Comparison of ENCODE assay signal across 9 cellular contexts in the genomic region with DNA sequence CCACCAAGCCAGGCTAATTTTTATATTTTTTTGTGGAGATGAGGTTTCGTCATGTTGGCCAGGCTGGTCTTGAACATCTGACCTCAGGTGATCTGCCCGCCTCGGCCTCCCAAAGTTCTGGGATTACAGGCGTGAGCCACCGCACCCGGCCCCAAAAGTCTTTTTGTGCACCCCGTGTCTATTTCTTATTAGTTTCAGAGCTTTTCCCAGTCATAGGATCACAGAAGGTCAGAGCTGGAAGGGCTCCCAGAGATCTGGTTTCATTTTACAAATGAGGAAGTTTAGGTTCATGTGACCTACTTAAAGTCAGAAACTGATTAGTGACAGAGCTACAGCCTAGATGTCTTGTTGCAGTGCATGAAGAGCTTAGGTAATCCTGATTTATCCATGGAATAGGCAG. TPM values are rescaled to one million over a fixed set of nuclear protein-coding genes. Genes with fewer than 3 reads are reported as not detected.
DNase-seq lines count a peak whose midpoint lies in the region; ATAC-seq, FAIRE-seq and TF ChIP-seq lines count a peak whose summit lies in the region.
"Had no signal": no experiment of that assay in that cellular context is flagged by ENCODE, and none has a peak within 500 bp of the region (broad histone marks: within the 10 kb centered on the region; RNA-seq: fewer than 3 reads in every experiment).

No MANE protein-coding gene starts in this region.

- H3K79me2 ChIP-seq in astrocyte (ENCODE audit: insufficient read depth, low read length) = peaks cover 17% of the 10 kb centered on the region

- no peaks in the 10 kb centered on the region for H3K9me3 Mint-ChIP-seq in astrocyte (ENCODE audit: unreplicated experiment)
- H3K9me3 Mint-ChIP-seq in naive thymus-derived CD8-positive, alpha-beta T cell = no peaks in the 10 kb centered on the region
- no peaks in the 10 kb centered on the region for H3K9me3 Mint-ChIP-seq in Calu3 (ENCODE audit: low read depth, unreplicated experiment)
- H3K9me3 Mint-ChIP-seq in activated CD4-positive, alpha-beta T cell treated with anti-CD3 and anti-CD28 coated beads, Interleukin-2, amount 10 ng/mL, durations not matched to agents 24 days and 14 days = no peaks in the 10 kb centered on the region

- H3K4me3 ChIP-seq in astrocyte (ENCODE audit: insufficient read depth, low read depth, low read length) (no peak overlapping the region), kidney (ENCODE audit: low read length in 2 of 2) (no peak overlapping the region)

- ATAC-seq in naive thymus-derived CD8-positive, alpha-beta T cell = no peak

- no peak overlapping the region for H2AFZ ChIP-seq in astrocyte (ENCODE audit: low read depth, low read length)

- H3K4me3 Mint-ChIP-seq in astrocyte (ENCODE audit: unreplicated experiment) = peak overlapping the region; percentile 80
- peak overlapping the region in 7 of 10 donors; percentile 67 to 92 (median 81) for H3K4me3 Mint-ChIP-seq in naive thymus-derived CD8-positive, alpha-beta T cell
- H3K4me3 Mint-ChIP-seq in Calu3 (ENCODE audit: low read depth, unreplicated experiment) = no peak overlapping the region
- no peak overlapping the region for H3K4me3 Mint-ChIP-seq in activated CD4-positive, alpha-beta T cell treated with anti-CD3 and anti-CD28 coated beads, Interleukin-2, amount 10 ng/mL, durations not matched to agents 24 days and 14 days

- H3K27me3 Mint-ChIP-seq in astrocyte (ENCODE audit: low read depth, unreplicated experiment) (no peaks in the 10 kb centered on the region), Calu3 (ENCODE audit: unreplicated experiment) (no peaks in the 10 kb centered on the region)
- no peaks in the 10 kb centered on the region for H3K27me3 Mint-ChIP-seq in naive thymus-derived CD8-positive, alpha-beta T cell
- peaks cover 21% of the 10 kb centered on the region for H3K27me3 Mint-ChIP-seq in activated CD4-positive, alpha-beta T cell treated with anti-CD3 and anti-CD28 coated beads, Interleukin-2, amount 10 ng/mL, durations not matched to agents 24 days and 14 days

- H3K9me3 ChIP-seq in astrocyte (ENCODE audit: insufficient read depth, low read depth, low read length) (no peaks in the 10 kb centered on the region), kidney (ENCODE audit: control insufficient read depth in 1 of 2, low read length in 2 of 2) (no peaks in the 10 kb centered on the region)

- intact Hi-C loops in Calu3 (cut with micrococcal nuclease; ENCODE audit: unreplicated experiment) = no loop called here
- intact Hi-C loops in activated CD4-positive, alpha-beta T cell treated with anti-CD3 and anti-CD28 coated beads, Interleukin-2, amount 10 ng/mL, durations not matched to agents 24 days and 14 days (cut with micrococcal nuclease) = loop anchor here (10.0 kb wide), 1 partner anchor 872 kb away; a partner anchor contains a TSS
- intact Hi-C loops in kidney (cut with DNase I) = no loop called here

- H3K27me3 ChIP-seq in astrocyte (ENCODE audit: insufficient read depth, low read length) = no peaks in the 10 kb centered on the region

- H3K27ac ChIP-seq in astrocyte (ENCODE audit: low read depth, low read length) (no peak overlapping the region), kidney (ENCODE audit: low read depth in 2 of 2, low read length in 2 of 2) (peak overlapping the region in 1 of 2 donors; percentile 49)

- no peak overlapping the region for H3K27ac Mint-ChIP-seq in astrocyte (ENCODE audit: unreplicated experiment)
- peak overlapping the region in 8 of 10 donors; percentile 66 to 92 (median 88) for H3K27ac Mint-ChIP-seq in naive thymus-derived CD8-positive, alpha-beta T cell
- H3K27ac Mint-ChIP-seq in Calu3 (ENCODE audit: unreplicated experiment) = no peak overlapping the region
- H3K27ac Mint-ChIP-seq in activated CD4-positive, alpha-beta T cell treated with anti-CD3 and anti-CD28 coated beads, Interleukin-2, amount 10 ng/mL, durations not matched to agents 24 days and 14 days = no peak overlapping the region

- H3K9ac ChIP-seq in astrocyte (ENCODE audit: low read length) = no peak overlapping the region
- no peak overlapping the region for H3K9ac ChIP-seq in kidney (ENCODE audit: low read length in 2 of 2)

- CTCF ChIA-PET in Calu3 (lab: Charles Lee) = interaction anchor here (2.2 kb wide), 1 partner anchor 106 kb away, joined by 5 read pairs; no protein-coding TSS in a partner anchor

- FAIRE-seq in astrocyte (lab: Jason Lieb, UNC) = no peak
- FAIRE-seq in kidney (lab: Jason Lieb, UNC) = no peak

- H3K4me1 ChIP-seq in astrocyte (ENCODE audit: insufficient read depth, low read length) (peaks cover 13% of the 10 kb centered on the region), kidney (ENCODE audit: control insufficient read depth in 1 of 2, insufficient read depth in 1 of 2, low read depth in 1 of 2, low read length in 2 of 2) (peaks cover 7 to 12% of the 10 kb centered on the region in 2 donors)

- POLR2A ChIA-PET in naive thymus-derived CD8-positive, alpha-beta T cell (lab: Charles Lee) = interaction anchor here (1.5 kb wide), 1 partner anchor 24 kb away, joined by 6 read pairs; no protein-coding TSS in a partner anchor

- H3K36me3 ChIP-seq in astrocyte (ENCODE audit: insufficient read depth, low read length) (no peaks in the 10 kb centered on the region), kidney (ENCODE audit: control insufficient read depth in 1 of 2, insufficient read depth in 2 of 2, low read length in 2 of 2) (no peaks in the 10 kb centered on the region)

- no peak overlapping the region for H3K4me2 ChIP-seq in astrocyte (ENCODE audit: low read length)

- H3K4me1 Mint-ChIP-seq in astrocyte (ENCODE audit: low read depth, unreplicated experiment) (peaks cover 27% of the 10 kb centered on the region), Calu3 (ENCODE audit: low read depth, unreplicated experiment) (peaks cover 35% of the 10 kb centered on the region)
- H3K4me1 Mint-ChIP-seq in naive thymus-derived CD8-positive, alpha-beta T cell = peaks cover 24 to 42% (median 39%) of the 10 kb centered on the region in 4 donors
- peaks cover 28% of the 10 kb centered on the region for H3K4me1 Mint-ChIP-seq in activated CD4-positive, alpha-beta T cell treated with anti-CD3 and anti-CD28 coated beads, Interleukin-2, amount 10 ng/mL, durations not matched to agents 24 days and 14 days

- no TSS peak for BruUV-seq in Calu3 (replicated peaks; lab: Mats Ljungman, UMichigan)

- TF ChIP-seq CTCF in astrocyte (IDR thresholded peaks at IDR 0.05; ENCODE audit: insufficient read depth, low read depth, low read length) = no peak
- no peak for TF ChIP-seq CTCF in Calu3 (IDR thresholded peaks at IDR 0.05; ENCODE audit: unreplicated experiment)
- TF ChIP-seq CTCF in kidney (IDR thresholded peaks at IDR 0.05; ENCODE audit: borderline replicate concordance, extremely low read depth, insufficient read depth) = no peak

- DNase-seq in AML-193 (lab: John Stamatoyannopoulos, UW) = peak; percentile 80 to 83
- peak; percentile 55 for DNase-seq in M059J (ENCODE audit: low read depth)
- DNase-seq in astrocyte (ENCODE audit: low read depth) = no peak
- no peak for DNase-seq in naive thymus-derived CD8-positive, alpha-beta T cell
- no peak for DNase-seq in Calu3
- no peak for DNase-seq in SW 1271 (lab: John Stamatoyannopoulos, UW)
- no peak for DNase-seq in activated CD4-positive, alpha-beta T cell treated with anti-CD3 and anti-CD28 coated beads, Interleukin-2, amount 10 ng/mL, durations not matched to agents 24 days and 14 days
- DNase-seq in kidney = no peak
- DNase-seq: effector CD8-positive, alpha-beta T cell had no signal

- H4K20me1 ChIP-seq in astrocyte (ENCODE audit: insufficient read depth, low read length) = peaks cover 12% of the 10 kb centered on the region

- H3K36me3 Mint-ChIP-seq in astrocyte (ENCODE audit: low read depth, unreplicated experiment) = peaks cover 2% of the 10 kb centered on the region
- H3K36me3 Mint-ChIP-seq in naive thymus-derived CD8-positive, alpha-beta T cell = no peaks in the 10 kb centered on the region
- peaks cover 28% of the 10 kb centered on the region for H3K36me3 Mint-ChIP-seq in Calu3 (ENCODE audit: insufficient read depth, unreplicated experiment)
- H3K36me3 Mint-ChIP-seq in activated CD4-positive, alpha-beta T cell treated with anti-CD3 and anti-CD28 coated beads, Interleukin-2, amount 10 ng/mL, durations not matched to agents 24 days and 14 days (ENCODE audit: low read depth) = peaks cover 1% of the 10 kb centered on the region

RNA-seq across cellular contexts. Expression of a gene that starts 1.6 kb away (rescaled TPM):
- total RNA-seq in M059J (2014; rRNA removed; shearing (Covaris generic)) = 21.0 and 27.6 TPM in 2 replicates
- 32.4 and 35.3 TPM in 2 replicates for total RNA-seq in astrocyte
- total RNA-seq in naive thymus-derived CD8-positive, alpha-beta T cell = 10 to 100 TPM; 12.2 to 15.1 TPM
- polyA plus RNA-seq in naive thymus-derived CD8-positive, alpha-beta T cell = 1 to 10 TPM; 1.2 to 2.3 (median 1.3) TPM
- 18.2 and 21.0 TPM in 2 replicates for total RNA-seq in Calu3 (2022)
- total RNA-seq in activated CD4-positive, alpha-beta T cell treated with anti-CD3 and anti-CD28 coated beads, Interleukin-2, amount 10 ng/mL, durations not matched to agents 24 days and 14 days = 3.9 and 4.0 TPM in 2 replicates
- total RNA-seq in kidney = 16.0 TPM
- polyA plus RNA-seq in kidney (ENCODE audit: insufficient read depth, low read depth, low replicate concordance) = 3.6 TPM

Comparison
In these comparisons a context has a peak if more than half of its experiments do, and no peak if none do; other contexts are left out.
1. DNase-seq: peak in AML-193 (2 of 2) and M059J (single experiment); none in astrocyte (single experiment), naive thymus-derived CD8-positive, alpha-beta T cell (0 of 10), Calu3 (single experiment), SW 1271 (0 of 2), activated CD4-positive, alpha-beta T cell treated with anti-CD3 and anti-CD28 coated beads, Interleukin-2, amount 10 ng/mL, durations not matched to agents 24 days and 14 days (single experiment) and kidney (single experiment).
2. H3K27ac Mint-ChIP-seq: peak in naive thymus-derived CD8-positive, alpha-beta T cell (8 of 10); none in astrocyte (single experiment), Calu3 (single experiment) and activated CD4-positive, alpha-beta T cell treated with anti-CD3 and anti-CD28 coated beads, Interleukin-2, amount 10 ng/mL, durations not matched to agents 24 days and 14 days (single experiment).
3. H3K4me3 Mint-ChIP-seq: peak in astrocyte (single experiment) and naive thymus-derived CD8-positive, alpha-beta T cell (7 of 10); none in Calu3 (single experiment) and activated CD4-positive, alpha-beta T cell treated with anti-CD3 and anti-CD28 coated beads, Interleukin-2, amount 10 ng/mL, durations not matched to agents 24 days and 14 days (single experiment).